Comparison of ENCODE assay signal across 8 cellular contexts in genomic region chr2:74835831-74836674, GRCh38. TPM values are rescaled to one million over a fixed set of nuclear protein-coding genes. Genes with fewer than 3 reads are reported as not detected.
A peak's percentile ranks its signal among the peaks of the same experiment; 100 is the strongest.
DNase-seq lines count a peak whose midpoint lies in the region; ATAC-seq and TF ChIP-seq lines count a peak whose summit lies in the region.

No MANE protein-coding gene starts in this region.

- no peaks in the 10 kb centered on the region for H3K9me3 ChIP-seq in WERI-Rb-1 (ENCODE audit: severe bottlenecking)
- no peaks in the 10 kb centered on the region for H3K9me3 ChIP-seq in gastroesophageal sphincter

- 10 to 12% methylated on average over 12 of the region's 15 CpGs for WGBS in gastroesophageal sphincter (ENCODE audit: low coverage in 1 of 2), 2 donors

- TF ChIP-seq CTCF in WERI-Rb-1 (IDR thresholded peaks at IDR 0.05; ENCODE audit: low read depth, low read length) (peak; percentile 73), gastroesophageal sphincter (IDR thresholded peaks at IDR 0.05) (peak; percentile 53 to 65 (median 56))

- peak overlapping the region; percentile 1 for H3K9ac ChIP-seq in rectal smooth muscle tissue (ENCODE audit: low read length)

- H3K27me3 ChIP-seq in H7 (ENCODE audit: control insufficient read depth, insufficient read depth, low read length) (no peaks in the 10 kb centered on the region), WERI-Rb-1 (ENCODE audit: insufficient read depth, low read depth, severe bottlenecking) (no peaks in the 10 kb centered on the region), gastroesophageal sphincter (peaks cover 6% of the 10 kb centered on the region), rectal smooth muscle tissue (ENCODE audit: control insufficient read depth, insufficient read depth, low read length) (peaks cover 3% of the 10 kb centered on the region)

- H3K4me1 ChIP-seq in gastroesophageal sphincter = peaks cover 0 to 39% (median 10%) of the 10 kb centered on the region in 3 donors
- no peaks in the 10 kb centered on the region for H3K4me1 ChIP-seq in rectal smooth muscle tissue (ENCODE audit: control insufficient read depth, insufficient read depth, low read length)

- no peak for TF ChIP-seq POLR2A in gastroesophageal sphincter (IDR thresholded peaks at IDR 0.05)

- H3K36me3 ChIP-seq in H7 (replicated peaks; ENCODE audit: control insufficient read depth, insufficient read depth, low read length) = no peaks in the 10 kb centered on the region
- H3K36me3 ChIP-seq in WERI-Rb-1 = peaks cover 7% of the 10 kb centered on the region; the same call in 1 of the 2 replicates
- no peaks in the 10 kb centered on the region for H3K36me3 ChIP-seq in gastroesophageal sphincter
- H3K36me3 ChIP-seq in rectal smooth muscle tissue (ENCODE audit: control insufficient read depth, insufficient read depth, low read length) = no peaks in the 10 kb centered on the region

- TF ChIP-seq EP300 in gastroesophageal sphincter (IDR thresholded peaks at IDR 0.05) = no peak

- DNase-seq in NCI-H1092 treated with DMSO at 0.1 percent for 48 hours (lab: John Stamatoyannopoulos, UW) = peak; percentile 36
- no peak for DNase-seq in NCI-H1092 (lab: John Stamatoyannopoulos, UW)
- DNase-seq in H7 = peak; percentile 78
- DNase-seq in NCI-H2029 (lab: John Stamatoyannopoulos, UW) = peak; percentile 16
- peak; percentile 48 for DNase-seq in WERI-Rb-1
- DNase-seq in OCI-M2 (lab: John Stamatoyannopoulos, UW; ENCODE audit: unreplicated experiment) = no peak

- no peak overlapping the region for H3K27ac ChIP-seq in WERI-Rb-1
- H3K27ac ChIP-seq in gastroesophageal sphincter = peak overlapping the region in 3 of 4 donors; percentile 54 to 82 (median 75)
- H3K27ac ChIP-seq in rectal smooth muscle tissue (ENCODE audit: low read depth, low read length) = no peak overlapping the region

- ATAC-seq in gastroesophageal sphincter = no peak

- H3K4me3 ChIP-seq in H7 (ENCODE audit: insufficient read depth, low read depth, low read length) (peak overlapping the region; percentile 96), WERI-Rb-1 (ENCODE audit: low read depth, low read length) (peak overlapping the region; percentile 89), gastroesophageal sphincter (peak overlapping the region; percentile 53 to 72), rectal smooth muscle tissue (ENCODE audit: low read length) (peak overlapping the region; percentile 83)

RNA-seq across cellular contexts. Expression of gene HK2, which starts 2.1 kb away (rescaled TPM):
- 10.7 and 16.2 TPM in 2 replicates for total RNA-seq in H7 (2014; rRNA removed; shearing (Covaris generic))
- 1 to 10 TPM in 3 of 4 donors, under 1 TPM in 1; 0.82 to 6.1 (median 2.1) TPM for total RNA-seq in gastroesophageal sphincter

Comparison
In these comparisons a context has a peak if more than half of its experiments do, and no peak if none do; other contexts are left out.
1. DNase-seq: peak in NCI-H1092 treated with DMSO at 0.1 percent for 48 hours (single experiment), H7 (single experiment), NCI-H2029 (single experiment) and WERI-Rb-1 (single experiment); none in NCI-H1092 (single experiment) and OCI-M2 (single experiment).
2. H3K27ac ChIP-seq: peak in gastroesophageal sphincter (3 of 4); none in WERI-Rb-1 (single experiment) and rectal smooth muscle tissue (single experiment).
3. Peak in every context shown above with its lines, with median percentiles within 50 percentile points of each other: H3K4me3 ChIP-seq.